In the genomic region with DNA sequence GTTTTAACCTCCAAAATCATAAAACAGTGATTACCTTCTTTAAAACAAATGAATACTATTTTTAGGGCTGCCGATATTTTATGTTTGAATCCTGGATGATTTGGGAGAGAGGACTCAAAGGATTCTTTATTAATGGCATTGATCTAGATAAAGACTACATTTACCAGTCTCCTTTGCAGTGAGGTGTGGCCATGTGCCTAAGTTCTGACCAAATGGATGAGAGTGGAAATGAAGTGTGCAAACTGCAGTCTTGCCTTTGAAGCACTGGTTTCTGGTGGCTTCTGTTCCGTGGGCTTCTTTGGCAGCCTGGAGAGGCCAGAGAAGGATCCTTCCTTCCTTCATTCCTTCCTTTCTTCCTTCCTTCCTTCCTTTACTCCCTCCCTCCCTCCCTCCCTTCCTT, we compare ENCODE assay signal across 35 cellular contexts. TPM values are rescaled to one million over a fixed set of nuclear protein-coding genes. Genes with fewer than 3 reads are reported as not detected.
"Had no signal": no experiment of that assay in that cellular context is flagged by ENCODE, and none has a peak within 500 bp of the region (broad histone marks: within the 10 kb centered on the region; RNA-seq: fewer than 3 reads in every experiment).

No MANE protein-coding gene starts in this region.

- H3K27ac ChIP-seq: adrenal gland, ascending aorta, body of pancreas, brain microvascular endothelial cell, breast epithelium, cardiac muscle cell had no signal

- H3K27me3 ChIP-seq: adrenal gland, ascending aorta, body of pancreas, brain microvascular endothelial cell, breast epithelium, cardiac muscle cell had no signal

- ATAC-seq: activated naive CD4-positive, alpha-beta T cell treated with anti-CD3 and anti-CD28 coated beads, Interleukin-2, amount 50 U/mL, for 72 hours; activated naive CD8-positive, alpha-beta T cell treated with anti-CD3 and anti-CD28 coated beads, Interleukin-2, amount 50 U/mL, for 24 hours; activated T-cell treated with anti-CD3 and anti-CD28 coated beads, Interleukin-2, amount 50 U/mL, for 4 hours; activated T-cell treated with anti-CD3 and anti-CD28 coated beads, Interleukin-2, amount 50 U/mL, for 72 hours; activated T-helper 17 cell treated with anti-CD3 and anti-CD28 coated beads, Interleukin-2, amount 50 U/mL, for 72 hours; body of pancreas had no signal

- DNase-seq: activated effector memory CD4-positive, alpha-beta T cell treated with anti-CD3 and anti-CD28 coated beads, Interleukin-2, amount 50 U/mL, for 16 hours; activated effector memory CD4-positive, alpha-beta T cell treated with Interleukin-2 at 50 U/mL for 16 hours; activated gamma-delta T cell; activated gamma-delta T cell treated with Interleukin-2 at 50 U/mL for 16 hours; activated naive CD4-positive, alpha-beta T cell; activated naive CD4-positive, alpha-beta T cell treated with anti-CD3 and anti-CD28 coated beads for 36 hours; activated naive CD4-positive, alpha-beta T cell treated with anti-CD3 and anti-CD28 coated beads, Interleukin-2, amount 10 ng/mL, durations not matched to agents 7 days and 5 days; activated naive CD4-positive, alpha-beta T cell treated with anti-CD3 and anti-CD28 coated beads, Interleukin-2, amount 50 U/mL, for 16 hours; activated naive CD4-positive, alpha-beta T cell treated with Interleukin-2 at 50 U/mL for 16 hours; activated naive CD8-positive, alpha-beta T cell treated with anti-CD3 and anti-CD28 coated beads for 36 hours; activated naive CD8-positive, alpha-beta T cell treated with anti-CD3 and anti-CD28 coated beads, Interleukin-2, amount 10 ng/mL, durations not matched to agents 7 days and 5 days; activated naive CD8-positive, alpha-beta T cell treated with anti-CD3 and anti-CD28 coated beads, Interleukin-2, amount 50 U/mL, for 24 hours; activated T-cell treated with anti-CD3 and anti-CD28 coated beads, Interleukin-2, amount 50 U/mL, for 24 hours; activated T-cell treated with anti-CD3 and anti-CD28 coated beads, Interleukin-2, amount 50 U/mL, for 4 hours; activated T-cell treated with anti-CD3 and anti-CD28 coated beads, Interleukin-2, amount 50 U/mL, for 48 hours; activated T-cell treated with anti-CD3 and anti-CD28 coated beads, Interleukin-2, amount 50 U/mL, for 72 hours; adrenal gland; amniotic stem cell; amygdala; anterior cingulate cortex; aorta; body of pancreas; brain microvascular endothelial cell; caudate nucleus; central memory CD4-positive, alpha-beta T cell; cerebellar nuclear complex had no signal

- H3K4me1 ChIP-seq: adrenal gland, ascending aorta, breast epithelium had no signal

- H3K36me3 ChIP-seq: adrenal gland, ascending aorta, brain microvascular endothelial cell, breast epithelium, cardiac muscle cell had no signal

- H3K4me3 ChIP-seq: adrenal gland, ascending aorta, body of pancreas, breast epithelium, cardiac muscle cell had no signal

- H3K9me3 ChIP-seq: adrenal gland, ascending aorta, body of pancreas, breast epithelium had no signal

- FAIRE-seq: astrocyte, bronchial epithelial cell had no signal

RNA-seq across cellular contexts. Expression of a gene that starts 24.3 kb away (rescaled TPM):
- total RNA-seq: activated naive CD4-positive, alpha-beta T cell treated with anti-CD3 and anti-CD28 coated beads for 36 hours; activated naive CD4-positive, alpha-beta T cell treated with anti-CD3 and anti-CD28 coated beads, Interleukin-2, amount 50 U/mL, for 72 hours; activated naive CD8-positive, alpha-beta T cell treated with anti-CD3 and anti-CD28 coated beads for 36 hours; activated naive CD8-positive, alpha-beta T cell treated with anti-CD3 and anti-CD28 coated beads, Interleukin-2, amount 10 ng/mL, durations not matched to agents 7 days and 5 days; activated T-cell treated with anti-CD3 and anti-CD28 coated beads, Interleukin-2, amount 50 U/mL, for 72 hours; activated T-helper 1 cell treated with anti-CD3 and anti-CD28 coated beads, Interleukin-12 subunit alpha, Interleukin-12 subunit beta, Interleukin-2, Interleukin-4 antibody, amounts not matched to agents 30 ng/mL and 10 ng/mL and 1 ng/mL, durations not matched to agents 14 hours and 24 hours and 36 hours; activated T-helper 17 cell treated with anti-CD3 and anti-CD28 coated beads, Interleukin-2, amount 50 U/mL, for 72 hours; aorta; ascending aorta; astrocyte; cardiac septum had no signal
